3 cellular contexts compared by ENCODE assay signal in genomic region chr3:74343391-74343790, GRCh38.
"Had no signal": no experiment of that assay in that cellular context is flagged by ENCODE, and none has a peak within 500 bp of the region (broad histone marks: within the 10 kb centered on the region; RNA-seq: fewer than 3 reads in every experiment).

No MANE protein-coding gene starts in this region.

- ATAC-seq: GM12878 had no signal

- H3K4me3 ChIP-seq: GM12878 had no signal

- DNase-seq: GDM1, GF-D8 had no signal
